ENCODE assay signal across 20 cellular contexts in the genomic region with DNA sequence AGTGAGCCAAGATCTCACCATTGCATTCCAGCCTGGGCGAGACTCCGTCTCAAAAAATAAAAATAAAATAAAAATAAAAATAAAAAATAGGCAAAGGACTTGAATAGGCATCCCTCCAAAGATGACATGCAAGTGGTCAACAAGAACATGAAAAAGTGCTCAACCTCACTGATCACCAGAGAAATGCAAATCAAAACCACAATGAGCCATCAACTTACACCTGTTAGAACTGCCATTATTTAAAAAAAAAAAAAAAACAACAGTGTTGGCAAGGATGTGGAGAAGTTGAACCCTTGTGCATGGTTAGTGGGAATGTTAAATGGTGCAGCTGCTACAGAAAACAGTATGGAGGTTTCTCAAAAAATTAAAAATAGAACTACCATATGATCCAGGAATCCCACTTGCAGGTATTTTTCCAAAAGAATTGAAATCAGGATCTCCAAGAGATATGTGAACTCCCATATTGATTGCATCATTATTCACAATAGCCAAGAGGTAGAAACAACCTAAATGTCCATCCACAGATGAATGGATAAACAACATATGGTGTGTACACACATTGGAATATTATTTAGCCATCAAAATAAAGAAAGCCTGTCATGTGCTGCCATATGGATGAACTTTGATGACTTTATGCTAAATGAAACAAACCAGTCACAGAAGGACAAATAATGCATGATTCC. TPM values are rescaled to one million over a fixed set of nuclear protein-coding genes. Genes with fewer than 3 reads are reported as not detected.
A peak's percentile ranks its signal among the peaks of the same experiment; 100 is the strongest.
DNase-seq lines count a peak whose midpoint lies in the region; ATAC-seq and TF ChIP-seq lines count a peak whose summit lies in the region.
"Had no signal": no experiment of that assay in that cellular context is flagged by ENCODE, and none has a peak within 500 bp of the region (broad histone marks: within the 10 kb centered on the region; RNA-seq: fewer than 3 reads in every experiment).

No MANE protein-coding gene starts in this region.

- H3K4me3 ChIP-seq in DOHH2 (ENCODE audit: low read length) = peak overlapping the region; percentile 57
- H3K4me3 ChIP-seq: heart right ventricle had no signal

- peak; percentile 48 to 67 for DNase-seq in NCI-H526 (lab: John Stamatoyannopoulos, UW)
- DNase-seq in CD14-positive monocyte (ENCODE audit: low spot score) = no peak
- no peak for DNase-seq in hypothalamus (lab: John Stamatoyannopoulos, UW)
- no peak for DNase-seq in NCI-H446 treated with DMSO at 0.1 percent for 48 hours (lab: John Stamatoyannopoulos, UW)
- DNase-seq in NCI-H146 (lab: John Stamatoyannopoulos, UW) = no peak
- DNase-seq: activated CD4-positive, CD25-positive, alpha-beta regulatory T cell treated with anti-CD3 and anti-CD28 coated beads, Interleukin-2, amount 50 U/mL, for 72 hours; activated effector memory CD4-positive, alpha-beta T cell treated with Interleukin-2 at 50 U/mL for 16 hours; amniotic stem cell; CD8-positive, alpha-beta memory T cell; central memory CD4-positive, alpha-beta T cell; EL; heart right ventricle; Karpas-422; kidney; nephron progenitor cell; SHP77; stimulated activated naive CD8-positive, alpha-beta T cell treated with anti-CD3 and anti-CD28 coated beads, Interleukin-15, amount 100 ng/mL, for 72 hours had no signal

- peak overlapping the region; percentile 94 for H3K27ac ChIP-seq in DOHH2 (ENCODE audit: low read depth, low read length)
- H3K27ac ChIP-seq: heart right ventricle had no signal

- H4K20me1 ChIP-seq in DOHH2 (ENCODE audit: control insufficient read depth, insufficient read depth, low read depth, low read length) = no peaks in the 10 kb centered on the region

- H3K27me3 ChIP-seq in DOHH2 (ENCODE audit: control insufficient read depth, low read length) = no peaks in the 10 kb centered on the region
- H3K27me3 ChIP-seq: heart right ventricle had no signal

- intact Hi-C loops in CD14-positive monocyte (cut with micrococcal nuclease) = no loop called here

- H3K9me3 Mint-ChIP-seq in CD14-positive monocyte = no peaks in the 10 kb centered on the region
- H3K9me3 Mint-ChIP-seq: CD8-positive, alpha-beta memory T cell; nephron progenitor cell; stimulated activated naive CD8-positive, alpha-beta T cell treated with anti-CD3 and anti-CD28 coated beads, Interleukin-15, amount 100 ng/mL, for 72 hours had no signal

- H3K9me2 ChIP-seq in DOHH2 (replicated peaks; ENCODE audit: control insufficient read depth, low read length) = no peaks in the 10 kb centered on the region

- H3K4me1 ChIP-seq in DOHH2 (ENCODE audit: control insufficient read depth, low read length) = peaks cover 64% of the 10 kb centered on the region

- H3K4me3 Mint-ChIP-seq in CD14-positive monocyte = no peak overlapping the region
- H3K4me3 Mint-ChIP-seq: CD8-positive, alpha-beta memory T cell; nephron progenitor cell; stimulated activated naive CD8-positive, alpha-beta T cell treated with anti-CD3 and anti-CD28 coated beads, Interleukin-15, amount 100 ng/mL, for 72 hours had no signal

- TF ChIP-seq CTCF in DOHH2 (IDR thresholded peaks at IDR 0.05; ENCODE audit: low read depth, low read length, poor library complexity, severe bottlenecking) (no peak), CD14-positive monocyte (IDR thresholded peaks at IDR 0.05) (no peak)

- no peak overlapping the region for H3K27ac Mint-ChIP-seq in CD14-positive monocyte
- H3K27ac Mint-ChIP-seq: nephron progenitor cell had no signal

- H3K79me2 ChIP-seq in DOHH2 (ENCODE audit: control insufficient read depth, low read length) = no peaks in the 10 kb centered on the region

- H3K27me3 Mint-ChIP-seq in CD14-positive monocyte (ENCODE audit: low read depth in 3 of 3) = no peaks in the 10 kb centered on the region
- H3K27me3 Mint-ChIP-seq: CD8-positive, alpha-beta memory T cell; stimulated activated naive CD8-positive, alpha-beta T cell treated with anti-CD3 and anti-CD28 coated beads, Interleukin-15, amount 100 ng/mL, for 72 hours had no signal

- H3K36me3 ChIP-seq in DOHH2 (ENCODE audit: control insufficient read depth, low read length) = no peaks in the 10 kb centered on the region
- H3K36me3 ChIP-seq: heart right ventricle had no signal

- H3F3A ChIP-seq in DOHH2 (ENCODE audit: control insufficient read depth, insufficient read depth) = peaks cover 13% of the 10 kb centered on the region; the same call in 1 of the 2 replicates

- H3K4me2 ChIP-seq in DOHH2 (ENCODE audit: low read length) = peak overlapping the region; percentile 76

- H3K36me3 Mint-ChIP-seq in CD14-positive monocyte = no peaks in the 10 kb centered on the region
- H3K36me3 Mint-ChIP-seq: CD8-positive, alpha-beta memory T cell had no signal

- ATAC-seq in GM19328 (IDR thresholded peaks at IDR 0.05; ENCODE audit: unreplicated experiment) (peak; percentile 56), HG02763 (IDR thresholded peaks at IDR 0.05; ENCODE audit: unreplicated experiment) (peak; percentile 44)
- ATAC-seq: heart right ventricle; stimulated activated naive CD8-positive, alpha-beta T cell treated with anti-CD3 and anti-CD28 coated beads, Interleukin-15, amount 100 ng/mL, for 72 hours had no signal

- H3K4me1 Mint-ChIP-seq in CD14-positive monocyte = peaks cover 32% of the 10 kb centered on the region

- H3K9me3 ChIP-seq in DOHH2 (ENCODE audit: control insufficient read depth, insufficient read depth, low read length) = no peaks in the 10 kb centered on the region
- H3K9me3 ChIP-seq: heart right ventricle had no signal

RNA-seq across cellular contexts. Expression of a gene that starts 2.8 kb away (rescaled TPM):
- polyA plus RNA-seq in CD14-positive monocyte = not detected
- polyA plus RNA-seq: CD8-positive, alpha-beta memory T cell had no signal

Comparison
In these comparisons a context has a peak if more than half of its experiments do, and no peak if none do; other contexts are left out.
1. DNase-seq: peak in NCI-H526 (2 of 2); none in CD14-positive monocyte (single experiment), hypothalamus (0 of 51), NCI-H446 treated with DMSO at 0.1 percent for 48 hours (single experiment) and NCI-H146 (single experiment).